Comparison of ENCODE assay signal across 11 cellular contexts in the genomic region with DNA sequence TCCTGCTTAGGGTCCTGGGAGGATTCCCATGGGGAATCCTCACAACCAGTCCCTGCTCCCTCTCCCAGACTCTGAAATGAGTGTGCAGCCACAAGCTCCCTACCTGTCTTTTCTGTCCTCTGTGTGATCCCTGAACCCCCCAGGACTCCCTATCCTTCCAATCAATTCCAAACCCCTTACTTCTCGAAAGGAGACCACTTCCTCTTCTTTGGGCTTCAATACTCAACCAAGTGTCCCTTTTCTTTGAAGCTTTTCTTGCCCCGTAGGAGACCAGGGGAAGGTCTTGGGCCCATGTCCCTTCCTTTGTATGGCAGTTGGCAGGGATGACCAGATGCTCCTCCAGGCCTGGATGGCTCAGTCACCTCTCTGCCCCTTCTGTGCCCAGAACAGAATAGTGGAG. TPM values are rescaled to one million over a fixed set of nuclear protein-coding genes. Genes with fewer than 3 reads are reported as not detected.
DNase-seq lines count a peak whose midpoint lies in the region; ATAC-seq and TF ChIP-seq lines count a peak whose summit lies in the region.
"Had no signal": no experiment of that assay in that cellular context is flagged by ENCODE, and none has a peak within 500 bp of the region (broad histone marks: within the 10 kb centered on the region; RNA-seq: fewer than 3 reads in every experiment).

No MANE protein-coding gene starts in this region.

- peaks cover 19% of the 10 kb centered on the region for H3K27me3 Mint-ChIP-seq in T-helper 1 cell treated with Interleukin-12 subunit alpha and Interleukin-12 subunit beta and Interleukin-4 antibody, amounts not matched to agents 30 μg/mL and 1 μg/mL, for 36 hours (ENCODE audit: low read depth)
- peaks cover 20% of the 10 kb centered on the region for H3K27me3 Mint-ChIP-seq in activated T-helper 1 cell treated with anti-CD3 and anti-CD28 coated beads, Interleukin-12 subunit alpha, Interleukin-12 subunit beta, Interleukin-2, Interleukin-4 antibody, amounts not matched to agents 30 ng/mL and 10 ng/mL and 1 ng/mL, durations not matched to agents 14 hours and 24 hours and 36 hours (ENCODE audit: insufficient read depth)

- peak overlapping the region; percentile 27 for H3K4me3 Mint-ChIP-seq in T-helper 1 cell treated with Interleukin-12 subunit alpha and Interleukin-12 subunit beta and Interleukin-4 antibody, amounts not matched to agents 30 μg/mL and 1 μg/mL, for 36 hours
- H3K4me3 Mint-ChIP-seq in activated T-helper 1 cell treated with anti-CD3 and anti-CD28 coated beads, Interleukin-12 subunit alpha, Interleukin-12 subunit beta, Interleukin-2, Interleukin-4 antibody, amounts not matched to agents 30 ng/mL and 10 ng/mL and 1 ng/mL, durations not matched to agents 14 hours and 24 hours and 36 hours, result peak overlapping the region; percentile 61

- DNase-seq in T-helper 1 cell (no peak), kidney epithelial cell (ENCODE audit: low read depth) (no peak), substantia nigra (lab: John Stamatoyannopoulos, UW) (no peak), ureter (ENCODE audit: low spot score) (no peak)
- DNase-seq in activated T-helper 1 cell treated with anti-CD3 and anti-CD28 coated beads, Interleukin-12 subunit alpha, Interleukin-12 subunit beta, Interleukin-2, Interleukin-4 antibody, amounts not matched to agents 30 ng/mL and 10 ng/mL and 1 ng/mL, durations not matched to agents 14 hours and 24 hours and 36 hours (ENCODE audit: low spot score), result no peak
- DNase-seq in effector CD4-positive, alpha-beta T cell, result no peak
- DNase-seq: left colon, NCI-H1436 had no signal

- intact Hi-C loops in activated T-helper 1 cell treated with anti-CD3 and anti-CD28 coated beads, Interleukin-12 subunit alpha, Interleukin-12 subunit beta, Interleukin-2, Interleukin-4 antibody, amounts not matched to agents 30 ng/mL and 10 ng/mL and 1 ng/mL, durations not matched to agents 14 hours and 24 hours and 36 hours (cut with micrococcal nuclease), result loop anchor here (2.0 kb wide), 2 partner anchors 17 to 23 kb away; partner anchors contain the start of genes POLD2 and POLM

- H3K27ac ChIP-seq in substantia nigra (ENCODE audit: low read depth, low read length, poor library complexity, severe bottlenecking), result peak overlapping the region; percentile 38

- H3K4me1 Mint-ChIP-seq in T-helper 1 cell treated with Interleukin-12 subunit alpha and Interleukin-12 subunit beta and Interleukin-4 antibody, amounts not matched to agents 30 μg/mL and 1 μg/mL, for 36 hours (ENCODE audit: low read depth), result peaks cover 4% of the 10 kb centered on the region
- peaks cover 10% of the 10 kb centered on the region for H3K4me1 Mint-ChIP-seq in activated T-helper 1 cell treated with anti-CD3 and anti-CD28 coated beads, Interleukin-12 subunit alpha, Interleukin-12 subunit beta, Interleukin-2, Interleukin-4 antibody, amounts not matched to agents 30 ng/mL and 10 ng/mL and 1 ng/mL, durations not matched to agents 14 hours and 24 hours and 36 hours (ENCODE audit: low read depth)

- no peak overlapping the region for H3K27ac Mint-ChIP-seq in T-helper 1 cell treated with Interleukin-12 subunit alpha and Interleukin-12 subunit beta and Interleukin-4 antibody, amounts not matched to agents 30 μg/mL and 1 μg/mL, for 36 hours
- H3K27ac Mint-ChIP-seq in activated T-helper 1 cell treated with anti-CD3 and anti-CD28 coated beads, Interleukin-12 subunit alpha, Interleukin-12 subunit beta, Interleukin-2, Interleukin-4 antibody, amounts not matched to agents 30 ng/mL and 10 ng/mL and 1 ng/mL, durations not matched to agents 14 hours and 24 hours and 36 hours, result no peak overlapping the region

- no peaks in the 10 kb centered on the region for H3K9me3 Mint-ChIP-seq in T-helper 1 cell treated with Interleukin-12 subunit alpha and Interleukin-12 subunit beta and Interleukin-4 antibody, amounts not matched to agents 30 μg/mL and 1 μg/mL, for 36 hours
- no peaks in the 10 kb centered on the region for H3K9me3 Mint-ChIP-seq in activated T-helper 1 cell treated with anti-CD3 and anti-CD28 coated beads, Interleukin-12 subunit alpha, Interleukin-12 subunit beta, Interleukin-2, Interleukin-4 antibody, amounts not matched to agents 30 ng/mL and 10 ng/mL and 1 ng/mL, durations not matched to agents 14 hours and 24 hours and 36 hours

- peaks cover 5% of the 10 kb centered on the region for H3K36me3 ChIP-seq in kidney epithelial cell (ENCODE audit: control insufficient read depth, insufficient read depth, low read length)

- TF ChIP-seq CTCF in kidney epithelial cell (IDR thresholded peaks at IDR 0.05; ENCODE audit: insufficient read depth, low read length, poor library complexity, severe bottlenecking), result no peak

- no peaks in the 10 kb centered on the region for H3K27me3 ChIP-seq in kidney epithelial cell (ENCODE audit: control insufficient read depth, insufficient read depth, low read length)

- H3K4me3 ChIP-seq in kidney epithelial cell (ENCODE audit: low read depth, low read length), result peak overlapping the region; percentile 62
- H3K4me3 ChIP-seq: A549 had no signal

- no peak for ATAC-seq in GM21619 (IDR thresholded peaks at IDR 0.05; ENCODE audit: unreplicated experiment)
- ATAC-seq: left colon had no signal

- no peaks in the 10 kb centered on the region for H3K36me3 Mint-ChIP-seq in T-helper 1 cell treated with Interleukin-12 subunit alpha and Interleukin-12 subunit beta and Interleukin-4 antibody, amounts not matched to agents 30 μg/mL and 1 μg/mL, for 36 hours (ENCODE audit: low read depth)
- H3K36me3 Mint-ChIP-seq in activated T-helper 1 cell treated with anti-CD3 and anti-CD28 coated beads, Interleukin-12 subunit alpha, Interleukin-12 subunit beta, Interleukin-2, Interleukin-4 antibody, amounts not matched to agents 30 ng/mL and 10 ng/mL and 1 ng/mL, durations not matched to agents 14 hours and 24 hours and 36 hours (ENCODE audit: low read depth), result no peaks in the 10 kb centered on the region

RNA-seq across cellular contexts. Expression of gene AEBP1, which starts 1.7 kb away (rescaled TPM):
- total RNA-seq in activated T-helper 1 cell treated with anti-CD3 and anti-CD28 coated beads, Interleukin-12 subunit alpha, Interleukin-12 subunit beta, Interleukin-2, Interleukin-4 antibody, amounts not matched to agents 30 ng/mL and 10 ng/mL and 1 ng/mL, durations not matched to agents 14 hours and 24 hours and 36 hours, result 17.0 and 17.2 TPM in 2 replicates
- total RNA-seq in kidney epithelial cell (81.1 and 82.8 TPM in 2 replicates), ureter (131 TPM)

RNA-seq across cellular contexts. Expression of gene POLD2, which starts 17.5 kb away (rescaled TPM):
- total RNA-seq in activated T-helper 1 cell treated with anti-CD3 and anti-CD28 coated beads, Interleukin-12 subunit alpha, Interleukin-12 subunit beta, Interleukin-2, Interleukin-4 antibody, amounts not matched to agents 30 ng/mL and 10 ng/mL and 1 ng/mL, durations not matched to agents 14 hours and 24 hours and 36 hours, result 234 and 250 TPM in 2 replicates
- total RNA-seq in kidney epithelial cell (72.8 and 73.0 TPM in 2 replicates), ureter (92.0 TPM)

RNA-seq across cellular contexts. Expression of gene POLM, which starts 23.5 kb away (rescaled TPM):
- total RNA-seq in activated T-helper 1 cell treated with anti-CD3 and anti-CD28 coated beads, Interleukin-12 subunit alpha, Interleukin-12 subunit beta, Interleukin-2, Interleukin-4 antibody, amounts not matched to agents 30 ng/mL and 10 ng/mL and 1 ng/mL, durations not matched to agents 14 hours and 24 hours and 36 hours, result 36.9 and 41.7 TPM in 2 replicates
- total RNA-seq in kidney epithelial cell (19.8 and 22.1 TPM in 2 replicates), ureter (46.5 TPM)

RNA-seq across cellular contexts. Expression of gene MYL7, which starts 35.3 kb away (rescaled TPM):
- total RNA-seq in activated T-helper 1 cell treated with anti-CD3 and anti-CD28 coated beads, Interleukin-12 subunit alpha, Interleukin-12 subunit beta, Interleukin-2, Interleukin-4 antibody, amounts not matched to agents 30 ng/mL and 10 ng/mL and 1 ng/mL, durations not matched to agents 14 hours and 24 hours and 36 hours, result not detected in 2 replicates
- total RNA-seq in kidney epithelial cell (1.2 and 3.0 TPM in 2 replicates), ureter (not detected)
- total RNA-seq: left colon had no signal

RNA-seq across cellular contexts. Expression of gene PGAM2, which starts 40.5 kb away (rescaled TPM):
- total RNA-seq in activated T-helper 1 cell treated with anti-CD3 and anti-CD28 coated beads, Interleukin-12 subunit alpha, Interleukin-12 subunit beta, Interleukin-2, Interleukin-4 antibody, amounts not matched to agents 30 ng/mL and 10 ng/mL and 1 ng/mL, durations not matched to agents 14 hours and 24 hours and 36 hours, result 0.42 and 0.78 TPM in 2 replicates
- total RNA-seq in kidney epithelial cell, result not detected in 2 replicates
- total RNA-seq in ureter, result 0.62 TPM
